In genomic region chr7:7867835-7868234, GRCh38 we compare ENCODE assay signal across 12 cellular contexts.
DNase-seq lines count a peak whose midpoint lies in the region; ATAC-seq and TF ChIP-seq lines count a peak whose summit lies in the region.
"Had no signal": no experiment of that assay in that cellular context is flagged by ENCODE, and none has a peak within 500 bp of the region (broad histone marks: within the 10 kb centered on the region; RNA-seq: fewer than 3 reads in every experiment).

No MANE protein-coding gene starts in this region.

- peaks cover 45% of the 10 kb centered on the region for H3K4me1 ChIP-seq in DOHH2 (ENCODE audit: control insufficient read depth, low read length)
- H3K4me1 ChIP-seq: parathyroid adenoma had no signal

- TF ChIP-seq CTCF in DOHH2 (IDR thresholded peaks at IDR 0.05; ENCODE audit: low read depth, low read length, poor library complexity, severe bottlenecking): no peak

- H3K27ac Mint-ChIP-seq in memory B cell: no peak overlapping the region

- H3K4me3 Mint-ChIP-seq in memory B cell: no peak overlapping the region
- H3K4me3 Mint-ChIP-seq in activated T-cell treated with anti-CD3 and anti-CD28 coated beads, Interleukin-2, amount 50 U/mL, for 4 hours: no peak overlapping the region

- peak; percentile 55 for DNase-seq in OCI-M1 (lab: John Stamatoyannopoulos, UW)
- DNase-seq in memory B cell (ENCODE audit: low spot score in 2 of 2): no peak
- no peak for DNase-seq in activated T-cell treated with anti-CD3 and anti-CD28 coated beads, Interleukin-2, amount 50 U/mL, for 4 hours
- DNase-seq in ACHN: no peak
- DNase-seq in hippocampal formation (lab: John Stamatoyannopoulos, UW): no peak
- DNase-seq: activated naive CD4-positive, alpha-beta T cell treated with anti-CD3 and anti-CD28 coated beads, Interleukin-2, amount 50 U/mL, for 16 hours; NCI-H2171 treated with DMSO at 0.1 percent for 48 hours; WERI-Rb-1 had no signal

- peak overlapping the region; percentile 41 for H3K27ac ChIP-seq in DOHH2 (ENCODE audit: low read depth, low read length)
- H3K27ac ChIP-seq: parathyroid adenoma, WERI-Rb-1 had no signal

- H4K20me1 ChIP-seq in DOHH2 (ENCODE audit: control insufficient read depth, insufficient read depth, low read depth, low read length): no peaks in the 10 kb centered on the region

- no peaks in the 10 kb centered on the region for H3K79me2 ChIP-seq in DOHH2 (ENCODE audit: control insufficient read depth, low read length)
- H3K79me2 ChIP-seq: parathyroid adenoma had no signal

- no peaks in the 10 kb centered on the region for H3K9me2 ChIP-seq in DOHH2 (replicated peaks; ENCODE audit: control insufficient read depth, low read length)

- no peaks in the 10 kb centered on the region for H3K9me3 ChIP-seq in DOHH2 (ENCODE audit: control insufficient read depth, insufficient read depth, low read length)

- peaks cover 5% of the 10 kb centered on the region for H3K4me1 Mint-ChIP-seq in memory B cell
- H3K4me1 Mint-ChIP-seq in activated T-cell treated with anti-CD3 and anti-CD28 coated beads, Interleukin-2, amount 50 U/mL, for 4 hours (ENCODE audit: low read depth): no peaks in the 10 kb centered on the region

- H3K4me3 ChIP-seq in DOHH2 (ENCODE audit: low read length): peak overlapping the region; percentile 51

- H3K4me2 ChIP-seq in DOHH2 (ENCODE audit: low read length): peak overlapping the region; percentile 68

- H3K36me3 ChIP-seq in DOHH2 (ENCODE audit: control insufficient read depth, low read length): no peaks in the 10 kb centered on the region
- H3K36me3 ChIP-seq: WERI-Rb-1 had no signal

- ATAC-seq in HG02678 (IDR thresholded peaks at IDR 0.05; ENCODE audit: unreplicated experiment): peak; percentile 49
- peak; percentile 74 for ATAC-seq in memory B cell (ENCODE audit: low read depth)
- ATAC-seq in activated T-cell treated with anti-CD3 and anti-CD28 coated beads, Interleukin-2, amount 50 U/mL, for 4 hours: no peak
- ATAC-seq in HG03139 (IDR thresholded peaks at IDR 0.05; ENCODE audit: unreplicated experiment): no peak

- H3K27me3 Mint-ChIP-seq in memory B cell: no peaks in the 10 kb centered on the region
- no peaks in the 10 kb centered on the region for H3K27me3 Mint-ChIP-seq in activated T-cell treated with anti-CD3 and anti-CD28 coated beads, Interleukin-2, amount 50 U/mL, for 4 hours (ENCODE audit: low read depth)

- H3K36me3 Mint-ChIP-seq in memory B cell: no peaks in the 10 kb centered on the region
- peaks cover 6% of the 10 kb centered on the region for H3K36me3 Mint-ChIP-seq in activated T-cell treated with anti-CD3 and anti-CD28 coated beads, Interleukin-2, amount 50 U/mL, for 4 hours (ENCODE audit: insufficient read depth)

- H3K27me3 ChIP-seq in DOHH2 (ENCODE audit: control insufficient read depth, low read length): no peaks in the 10 kb centered on the region

- H3K9me3 Mint-ChIP-seq in memory B cell: no peaks in the 10 kb centered on the region
- H3K9me3 Mint-ChIP-seq in activated T-cell treated with anti-CD3 and anti-CD28 coated beads, Interleukin-2, amount 50 U/mL, for 4 hours: no peaks in the 10 kb centered on the region

- in situ Hi-C loops in ACHN (cut with HindIII; ENCODE audit: low pct_ligation_motif_present, low pct_unique_long_range_greater_than_20kb, low sequenced_read_pairs): no loop called here

- peaks cover 6% of the 10 kb centered on the region; the same call in 1 of the 2 replicates for H3F3A ChIP-seq in DOHH2 (ENCODE audit: control insufficient read depth, insufficient read depth)

Comparison
In these comparisons a context has a peak if more than half of its experiments do, and no peak if none do; other contexts are left out.
1. ATAC-seq: peak in HG02678 (single experiment) and memory B cell (single experiment); none in activated T-cell treated with anti-CD3 and anti-CD28 coated beads, Interleukin-2, amount 50 U/mL, for 4 hours (0 of 2) and HG03139 (single experiment).